In genomic region chr10:79244841-79245504, GRCh38 we compare ENCODE assay signal across 8 cellular contexts.
DNase-seq lines count a peak whose midpoint lies in the region; ATAC-seq and TF ChIP-seq lines count a peak whose summit lies in the region.

No MANE protein-coding gene starts in this region.

- H3K9me3 ChIP-seq in OCI-LY3 (ENCODE audit: insufficient read depth, low read length) (no peaks in the 10 kb centered on the region), tibial artery (no peaks in the 10 kb centered on the region)

- H4K20me1 ChIP-seq in OCI-LY3 (ENCODE audit: insufficient read depth, low read length): no peaks in the 10 kb centered on the region

- H3K4me1 ChIP-seq in OCI-LY3 (ENCODE audit: low read length) (peaks cover 70% of the 10 kb centered on the region), tibial artery (peaks cover 14 to 88% (median 68%) of the 10 kb centered on the region in 4 donors)

- H3K4me3 Mint-ChIP-seq in glutamatergic neuron (ENCODE audit: unreplicated experiment): peak overlapping the region; percentile 98

- ATAC-seq in GM18517 (IDR thresholded peaks at IDR 0.05; ENCODE audit: unreplicated experiment) (peak; percentile 32), GM21723 (IDR thresholded peaks at IDR 0.05; ENCODE audit: unreplicated experiment) (peak; percentile 34)

- peak overlapping the region; percentile 92 for H3K27ac Mint-ChIP-seq in glutamatergic neuron (ENCODE audit: unreplicated experiment)

- peak overlapping the region; percentile 71 for H3K9ac ChIP-seq in OCI-LY3 (ENCODE audit: low read length)

- no peak overlapping the region for H2AFZ ChIP-seq in OCI-LY3 (ENCODE audit: low read depth, low read length)

- peaks cover 49% of the 10 kb centered on the region for H3K27me3 Mint-ChIP-seq in glutamatergic neuron (ENCODE audit: unreplicated experiment)

- H3K4me2 ChIP-seq in OCI-LY3 (ENCODE audit: low read length): peak overlapping the region; percentile 100

- H3K36me3 ChIP-seq in OCI-LY3 (replicated peaks; ENCODE audit: low read depth, low read length): peaks cover 5% of the 10 kb centered on the region
- H3K36me3 ChIP-seq in tibial artery: no peaks in the 10 kb centered on the region

- H3K4me1 Mint-ChIP-seq in glutamatergic neuron (ENCODE audit: low read depth, unreplicated experiment): peaks cover 57% of the 10 kb centered on the region

- peaks cover 36% of the 10 kb centered on the region for H3K9me3 Mint-ChIP-seq in glutamatergic neuron (ENCODE audit: unreplicated experiment)

- H3K4me3 ChIP-seq in OCI-LY3 (ENCODE audit: low read length) (peak overlapping the region; percentile 85), tibial artery (no peak overlapping the region)

- H3K27ac ChIP-seq in OCI-LY3 (ENCODE audit: low read length): peak overlapping the region; percentile 55
- peak overlapping the region; percentile 96 to 97 for H3K27ac ChIP-seq in tibial artery

- H3K79me2 ChIP-seq in OCI-LY3 (ENCODE audit: low read length): peaks cover 62% of the 10 kb centered on the region

- no peak for TF ChIP-seq CTCF in OCI-LY3 (IDR thresholded peaks at IDR 0.05; ENCODE audit: low read depth, low read length)
- no peak for TF ChIP-seq CTCF in glutamatergic neuron (IDR thresholded peaks at IDR 0.05; ENCODE audit: partially characterized antibody, unreplicated experiment)
- no peak for TF ChIP-seq CTCF in tibial artery (IDR thresholded peaks at IDR 0.05)

- 0 out of 2 replicates have a peak, but pooled peaks cover 6% of the 10 kb centered on the region for H3K27me3 ChIP-seq in OCI-LY3 (ENCODE audit: low read depth, low read length)
- H3K27me3 ChIP-seq in tibial artery: no peaks in the 10 kb centered on the region

- DNase-seq in glutamatergic neuron (no peak), tibial artery (no peak), NCI-H1694 (lab: John Stamatoyannopoulos, UW) (no peak), pons (ENCODE audit: low spot score) (no peak)
- DNase-seq in effector CD8-positive, alpha-beta T cell (lab: John Stamatoyannopoulos, UW): no peak

- intact Hi-C loops in tibial artery (cut with DNase I; ENCODE audit: low total_unique reads): loop anchor here (10.0 kb wide), 2 partner anchors 90 to 200 kb away; partner anchors contain the start of gene ZCCHC24

- H3K36me3 Mint-ChIP-seq in glutamatergic neuron (ENCODE audit: unreplicated experiment): peaks cover 10% of the 10 kb centered on the region
